1 cellular context compared by ENCODE assay signal in genomic region chr7:53022893-53023292, GRCh38.
TF ChIP-seq lines count a peak whose summit lies in the region.

No MANE protein-coding gene starts in this region.

TF ChIP-seq in GM23338, 12 proteins besides CTCF, POLR2A, EP300 and RAD21 (continued from another document):
- TF ChIP-seq ZNF462 (CRISPR knock-in tag; IDR thresholded peaks at IDR 0.05) = no peak
- no peak for TF ChIP-seq ETS1 (IDR thresholded peaks at IDR 0.05)
- no peak for TF ChIP-seq POLR2AphosphoS5 (IDR thresholded peaks at IDR 0.05; ENCODE audit: low read depth)
- no peak for TF ChIP-seq REST (IDR thresholded peaks at IDR 0.05; ENCODE audit: unreplicated experiment)
- TF ChIP-seq ZNF331 (CRISPR knock-in tag; IDR thresholded peaks at IDR 0.05; ENCODE audit: low read depth) = no peak
- no peak for TF ChIP-seq EZH2 (IDR thresholded peaks at IDR 0.05; ENCODE audit: low read depth, unreplicated experiment)
- TF ChIP-seq ZNF114 (CRISPR knock-in tag; IDR thresholded peaks at IDR 0.05) = no peak
- TF ChIP-seq STAT1 (IDR thresholded peaks at IDR 0.05; ENCODE audit: unreplicated experiment) = no peak
- no peak for TF ChIP-seq CREB1 (CRISPR knock-in tag; IDR thresholded peaks at IDR 0.05; ENCODE audit: low read depth)
- TF ChIP-seq NANOG (IDR thresholded peaks at IDR 0.05; ENCODE audit: borderline replicate concordance) = no peak
